ENCODE assay signal across 23 cellular contexts in genomic region chr2:45441571-45441970, GRCh38.
DNase-seq lines count a peak whose midpoint lies in the region; ATAC-seq and TF ChIP-seq lines count a peak whose summit lies in the region.
"Had no signal": no experiment of that assay in that cellular context is flagged by ENCODE, and none has a peak within 500 bp of the region (broad histone marks: within the 10 kb centered on the region; RNA-seq: fewer than 3 reads in every experiment).

No MANE protein-coding gene starts in this region.

- dilution Hi-C loops in mammary epithelial cell (cut with HindIII; ENCODE audit: low sequenced_read_pairs) = no loop called here

- no peak for TF ChIP-seq CTCF in OCI-LY7 (conservative IDR thresholded peaks at IDR 0.05; ENCODE audit: low read length)
- TF ChIP-seq CTCF in mammary epithelial cell (conservative IDR thresholded peaks at IDR 0.05 in 1 of 2, IDR thresholded peaks at IDR 0.05 in 1 of 2; ENCODE audit: extremely low read depth in 1 of 2, insufficient read depth in 1 of 2, low read depth in 1 of 2, low read length in 2 of 2) = no peak
- no peak for TF ChIP-seq CTCF in tibial artery (IDR thresholded peaks at IDR 0.05)

- H3K4me2 ChIP-seq in Karpas-422 (ENCODE audit: low read depth, low read length, poor library complexity, severe bottlenecking) = no peak overlapping the region
- H3K4me2 ChIP-seq in OCI-LY7 (ENCODE audit: low read length) = peak overlapping the region; percentile 70; the same call in 1 of the 2 replicates
- no peak overlapping the region for H3K4me2 ChIP-seq in mammary epithelial cell (ENCODE audit: insufficient read depth, low read depth, low read length)
- H3K4me2 ChIP-seq: BLaER1, GM23338 had no signal

- H3K79me2 ChIP-seq in Karpas-422 (ENCODE audit: low read length) = no peaks in the 10 kb centered on the region
- H3K79me2 ChIP-seq in OCI-LY7 (ENCODE audit: insufficient read depth, low read depth, low read length) = no peaks in the 10 kb centered on the region
- H3K79me2 ChIP-seq in mammary epithelial cell (ENCODE audit: insufficient read depth, low read length) = no peaks in the 10 kb centered on the region

- H4K20me1 ChIP-seq in Karpas-422 (ENCODE audit: insufficient read depth, low read depth, low read length) (no peaks in the 10 kb centered on the region), OCI-LY7 (ENCODE audit: insufficient read depth, low read length) (no peaks in the 10 kb centered on the region), mammary epithelial cell (ENCODE audit: insufficient read depth, low read length) (no peaks in the 10 kb centered on the region)
- H4K20me1 ChIP-seq: BLaER1 had no signal

- H3K4me3 ChIP-seq in Karpas-422 (ENCODE audit: low read length) (no peak overlapping the region), OCI-LY7 (ENCODE audit: low read depth, low read length, poor library complexity, severe bottlenecking) (no peak overlapping the region), mammary epithelial cell (replicated peaks in 1 of 3; ENCODE audit: insufficient read depth in 1 of 3, low read depth in 2 of 3, low read length in 3 of 3) (no peak overlapping the region), tibial artery (no peak overlapping the region)
- H3K4me3 ChIP-seq: BLaER1, GM23338, HAP-1, SJCRH30 had no signal

- CTCF ChIA-PET in OCI-LY7 (lab: Charles Lee; ENCODE audit: unreplicated experiment) = interaction anchor here (1.0 kb wide), 1 partner anchor 17 kb away, joined by 4 read pairs; no protein-coding TSS in a partner anchor
- CTCF ChIA-PET in mammary epithelial cell (lab: Charles Lee; ENCODE audit: low non-redundant PET) = interaction anchor here (0.8 kb wide), 1 partner anchor 416 kb away, joined by 3 read pairs; no protein-coding TSS in a partner anchor

- in situ Hi-C loops in mammary epithelial cell (cut with MboI; ENCODE audit: low sequenced_read_pairs in 2 of 2) = no loop called here

- H3K9me3 Mint-ChIP-seq in activated T-cell treated with anti-CD3 and anti-CD28 coated beads, Interleukin-2, amount 50 U/mL, for 4 hours = peaks cover 6% of the 10 kb centered on the region
- H3K9me3 Mint-ChIP-seq: HFFc6 had no signal

- H3K27me3 Mint-ChIP-seq in activated T-cell treated with anti-CD3 and anti-CD28 coated beads, Interleukin-2, amount 50 U/mL, for 4 hours (ENCODE audit: low read depth) = no peaks in the 10 kb centered on the region

- H3K4me3 Mint-ChIP-seq in activated T-cell treated with anti-CD3 and anti-CD28 coated beads, Interleukin-2, amount 50 U/mL, for 4 hours = no peak overlapping the region
- H3K4me3 Mint-ChIP-seq: CD4-positive, CD25-positive, alpha-beta regulatory T cell; GM23338; HFFc6 had no signal

- DNase-seq in Karpas-422 (peak; percentile 28), OCI-LY7 (ENCODE audit: low spot score) (no peak), mammary epithelial cell (peak; percentile 12), tibial artery (no peak), islet precursor cell (no peak)
- DNase-seq in activated T-cell treated with anti-CD3 and anti-CD28 coated beads, Interleukin-2, amount 50 U/mL, for 4 hours = no peak
- DNase-seq: CD4-positive, CD25-positive, alpha-beta regulatory T cell; HFFc6; KBM-7; NCI-H1105; NCI-H1436 treated with DMSO at 0.1 percent for 48 hours; NCI-H1930; NCI-H2107; NCI-H524 treated with DMSO at 0.1 percent for 48 hours; NCI-H774; NK-92 treated with Interleukin-12 subunit alpha and Interleukin-12 subunit beta, amount 100 ng/mL, for 24 hours; SJCRH30 had no signal

- H3K9ac ChIP-seq in Karpas-422 (ENCODE audit: low read length) = no peak overlapping the region
- H3K9ac ChIP-seq in mammary epithelial cell (ENCODE audit: insufficient read depth, low read length) = no peak overlapping the region
- H3K9ac ChIP-seq: BLaER1 had no signal

- no peaks in the 10 kb centered on the region for H3K9me3 ChIP-seq in Karpas-422 (ENCODE audit: low read length)
- H3K9me3 ChIP-seq in OCI-LY7 (ENCODE audit: low read length) = peaks cover 16% of the 10 kb centered on the region; the same call in 1 of the 2 replicates
- no peaks in the 10 kb centered on the region for H3K9me3 ChIP-seq in mammary epithelial cell (replicated peaks; ENCODE audit: insufficient read depth, low read length)
- no peaks in the 10 kb centered on the region for H3K9me3 ChIP-seq in tibial artery
- H3K9me3 ChIP-seq: HAP-1 had no signal

- H3K9me2 ChIP-seq in Karpas-422 (replicated peaks; ENCODE audit: insufficient read depth, low read length) (no peaks in the 10 kb centered on the region), OCI-LY7 (ENCODE audit: insufficient read depth, low read length) (no peaks in the 10 kb centered on the region)

- H3K4me1 ChIP-seq in Karpas-422 (ENCODE audit: low read length) (peaks cover 29% of the 10 kb centered on the region), OCI-LY7 (ENCODE audit: insufficient read depth, low read length, poor library complexity, severe bottlenecking) (peaks cover 70% of the 10 kb centered on the region), mammary epithelial cell (ENCODE audit: insufficient read depth, low read length) (no peaks in the 10 kb centered on the region), tibial artery (peaks cover 0 to 61% (median 20%) of the 10 kb centered on the region in 4 donors)
- H3K4me1 ChIP-seq: BLaER1 had no signal

- 63% methylated on average over 2 of the region's 3 CpGs for WGBS in mammary epithelial cell (ENCODE audit: low coverage, missing lambda C conversion rate)

- H3K36me3 ChIP-seq in Karpas-422 (ENCODE audit: insufficient read depth, low read length) (no peaks in the 10 kb centered on the region), OCI-LY7 (ENCODE audit: insufficient read depth, low read length) (peaks cover 46% of the 10 kb centered on the region), mammary epithelial cell (ENCODE audit: insufficient read depth, low read length) (no peaks in the 10 kb centered on the region), tibial artery (no peaks in the 10 kb centered on the region)
- H3K36me3 ChIP-seq: HAP-1, SJCRH30 had no signal

- H3K36me3 Mint-ChIP-seq in activated T-cell treated with anti-CD3 and anti-CD28 coated beads, Interleukin-2, amount 50 U/mL, for 4 hours (ENCODE audit: insufficient read depth) = peaks cover 26% of the 10 kb centered on the region

- no peaks in the 10 kb centered on the region for H3K27me3 ChIP-seq in Karpas-422 (ENCODE audit: low read length)
- no peaks in the 10 kb centered on the region for H3K27me3 ChIP-seq in mammary epithelial cell (ENCODE audit: insufficient read depth, low read length)
- H3K27me3 ChIP-seq in tibial artery = no peaks in the 10 kb centered on the region
- H3K27me3 ChIP-seq: BLaER1, SJCRH30 had no signal

- H3K27ac ChIP-seq in Karpas-422 (ENCODE audit: low read length) (no peak overlapping the region), OCI-LY7 (ENCODE audit: low read depth, low read length, poor library complexity, severe bottlenecking) (peak overlapping the region; percentile 100), mammary epithelial cell (ENCODE audit: insufficient read depth, low read depth, low read length) (no peak overlapping the region), tibial artery (peak overlapping the region; percentile 59 to 66)
- H3K27ac ChIP-seq: BLaER1, SJCRH30 had no signal

- no TSS peak for BruUV-seq in OCI-LY7 (replicated peaks; lab: Mats Ljungman, UMichigan)
- BruUV-seq in mammary epithelial cell (replicated peaks; lab: Mats Ljungman, UMichigan) = no TSS peak

- no peak overlapping the region for H2AFZ ChIP-seq in Karpas-422 (ENCODE audit: low read length)
- no peak overlapping the region; the same call in 1 of the 2 replicates for H2AFZ ChIP-seq in OCI-LY7 (ENCODE audit: low read length)
- H2AFZ ChIP-seq in mammary epithelial cell (ENCODE audit: low read depth, low read length) = no peak overlapping the region
- H2AFZ ChIP-seq: GM23338 had no signal

- intact Hi-C loops in OCI-LY7 (cut with micrococcal nuclease; ENCODE audit: unreplicated experiment) (loop anchor here (2.0 to 5.0 kb wide), 2 partner anchors 217 to 259 kb away; no protein-coding TSS in a partner anchor), mammary epithelial cell (cut with micrococcal nuclease) (no loop called here), tibial artery (cut with DNase I; ENCODE audit: low total_unique reads) (no loop called here)

- POLR2A ChIA-PET in OCI-LY7 (lab: Charles Lee) = interaction anchor here (1.1 to 7.8 kb wide), 4 partner anchors 9 to 23 kb away, joined by 4 to 114 read pairs (median 12); no protein-coding TSS in a partner anchor

- no peak for ATAC-seq in GM19395 (IDR thresholded peaks at IDR 0.05; ENCODE audit: unreplicated experiment)
- no peak for ATAC-seq in activated T-cell treated with anti-CD3 and anti-CD28 coated beads, Interleukin-2, amount 50 U/mL, for 4 hours
- ATAC-seq: GM23338, Panc1, SK-N-SH treated with all-trans-retinoic acid at 6 μM for 48 hours had no signal

- H3K4me1 Mint-ChIP-seq in activated T-cell treated with anti-CD3 and anti-CD28 coated beads, Interleukin-2, amount 50 U/mL, for 4 hours (ENCODE audit: low read depth) = peaks cover 2% of the 10 kb centered on the region
- H3K4me1 Mint-ChIP-seq: GM23338 had no signal

Comparison
In these comparisons a context has a peak if more than half of its experiments do, and no peak if none do; other contexts are left out.
1. DNase-seq: peak in Karpas-422 (single experiment) and mammary epithelial cell (single experiment); none in OCI-LY7 (single experiment), tibial artery (0 of 2), islet precursor cell (single experiment) and activated T-cell treated with anti-CD3 and anti-CD28 coated beads, Interleukin-2, amount 50 U/mL, for 4 hours (single experiment).
2. H3K27ac ChIP-seq: peak in OCI-LY7 (single experiment) and tibial artery (2 of 2); none in Karpas-422 (single experiment) and mammary epithelial cell (single experiment).